In the genomic region with DNA sequence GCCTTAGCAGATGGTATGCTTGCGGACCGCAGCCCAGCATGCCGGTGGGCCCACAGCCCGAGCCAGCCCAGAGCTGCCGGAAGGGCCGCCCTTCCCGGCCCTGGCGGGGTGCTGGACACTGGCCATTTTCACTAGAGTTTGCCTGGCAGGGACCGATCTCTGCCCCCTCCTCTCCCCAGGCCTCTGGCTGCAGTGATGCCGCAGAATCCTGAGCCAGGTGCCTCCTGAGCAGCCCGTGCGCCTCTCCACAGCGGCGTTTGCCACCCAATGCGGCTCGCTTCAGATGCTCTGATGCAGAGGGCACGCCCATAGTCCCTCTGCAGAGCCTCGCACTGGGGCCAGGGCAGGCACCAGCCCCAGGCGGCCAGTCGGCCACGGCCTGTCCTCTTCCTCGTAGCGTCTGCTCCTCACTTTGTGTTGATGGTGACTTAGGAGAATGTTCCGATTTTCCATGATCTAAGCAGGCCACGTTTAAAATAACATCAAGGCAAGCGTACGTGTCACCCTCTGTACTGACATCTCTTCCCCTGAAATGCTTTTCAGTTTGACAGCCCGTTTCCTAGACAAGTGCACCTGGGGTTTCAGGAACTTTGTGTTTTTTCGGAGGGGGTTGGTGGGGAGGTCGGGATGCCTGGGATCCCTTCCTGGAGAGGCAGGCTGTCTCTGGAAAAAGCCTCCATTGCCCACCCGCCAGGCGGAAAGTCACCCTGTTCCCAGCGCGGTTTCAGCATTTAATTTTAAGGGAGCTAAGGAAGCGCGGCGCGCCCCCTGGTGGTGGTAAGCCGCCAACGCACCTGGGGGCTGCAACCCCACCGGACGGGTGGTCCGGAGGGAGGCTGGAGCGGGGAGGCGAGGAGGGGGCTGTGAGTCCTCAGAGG, we compare ENCODE assay signal across 8 cellular contexts. TPM values are rescaled to one million over a fixed set of nuclear protein-coding genes. Genes with fewer than 3 reads are reported as not detected.
DNase-seq lines count a peak whose midpoint lies in the region; ATAC-seq and TF ChIP-seq lines count a peak whose summit lies in the region.

No MANE protein-coding gene starts in this region.

- peaks cover 18% of the 10 kb centered on the region for H3K4me1 Mint-ChIP-seq in WTC11

- no peak overlapping the region for H3K27ac ChIP-seq in breast epithelium

- no peaks in the 10 kb centered on the region for H3K27me3 ChIP-seq in breast epithelium

- H3K36me3 Mint-ChIP-seq in WTC11, result peaks cover 6% of the 10 kb centered on the region

- no peaks in the 10 kb centered on the region for H3K36me3 ChIP-seq in breast epithelium

- H3K4me3 ChIP-seq in NB4 (ENCODE audit: low read depth, low read length) (no peak overlapping the region), breast epithelium (peak overlapping the region in 1 of 3 donors; percentile 7)

- CTCF ChIA-PET in WTC11 (lab: Charles Lee), result interaction anchor here (0.5 to 2.0 kb wide), 41 partner anchors 9 to 446 kb away, joined by 3 to 20 read pairs (median 4); no protein-coding TSS in a partner anchor

- ATAC-seq in WTC11 (peak; percentile 56), HG02973 (IDR thresholded peaks at IDR 0.05; ENCODE audit: unreplicated experiment) (no peak), HG03565 (IDR thresholded peaks at IDR 0.05; ENCODE audit: unreplicated experiment) (no peak)

- H3K9me3 Mint-ChIP-seq in WTC11, result no peaks in the 10 kb centered on the region

- peak; percentile 76 for DNase-seq in GM03348 (ENCODE audit: low spot score)
- peak; percentile 70 for DNase-seq in NB4 (ENCODE audit: low read depth)
- peak; percentile 86 for DNase-seq in WTC11 (ENCODE audit: low spot score)
- DNase-seq in breast epithelium (ENCODE audit: low spot score in 2 of 2), result peak; percentile 39 to 62
- peak; percentile 59 for DNase-seq in kidney tubule cell (ENCODE audit: low spot score)
- peak; percentile 46 for DNase-seq in stimulated activated CD4-positive, alpha-beta T cell treated with anti-CD3 and anti-CD28 coated beads, Interleukin-2, amount 100 ng/mL, for 4 hours (ENCODE audit: low read depth)

- no peaks in the 10 kb centered on the region for H3K4me1 ChIP-seq in breast epithelium

- H3K27ac Mint-ChIP-seq in WTC11, result peak overlapping the region; percentile 67

- H3K27me3 Mint-ChIP-seq in WTC11 (ENCODE audit: low read depth), result no peaks in the 10 kb centered on the region

- H3K9me3 ChIP-seq in breast epithelium, result no peaks in the 10 kb centered on the region

- no peak overlapping the region for H3K4me3 Mint-ChIP-seq in WTC11

- POLR2A ChIA-PET in WTC11 (lab: Charles Lee), result interaction anchor here (0.7 kb wide), 1 partner anchor 91 kb away, joined by 5 read pairs; no protein-coding TSS in a partner anchor

- peak; percentile 88 for TF ChIP-seq CTCF in NB4 (IDR thresholded peaks at IDR 0.05; ENCODE audit: low read depth, low read length)
- TF ChIP-seq CTCF in WTC11 (IDR thresholded peaks at IDR 0.05), result peak; percentile 99
- TF ChIP-seq CTCF in breast epithelium (IDR thresholded peaks at IDR 0.05), result peak; percentile 97 to 99 (median 98)

- intact Hi-C loops in breast epithelium (cut with DNase I; ENCODE audit: low total_unique reads), result loop anchor here (5.0 kb wide), 1 partner anchor 128 kb away; no protein-coding TSS in a partner anchor

- TF ChIP-seq POLR2A in NB4 (IDR thresholded peaks at IDR 0.05; ENCODE audit: extremely low read depth, insufficient read length), result no peak
- no peak for TF ChIP-seq POLR2A in breast epithelium (IDR thresholded peaks at IDR 0.05)

TF ChIP-seq in WTC11, 78 proteins besides CTCF, POLR2A, EP300 and RAD21:
- no peak for TF ChIP-seq SOX15 (CRISPR knock-in tag; IDR thresholded peaks at IDR 0.05)
- TF ChIP-seq SMAD3 (CRISPR knock-in tag; IDR thresholded peaks at IDR 0.05; ENCODE audit: borderline replicate concordance), result no peak
- no peak for TF ChIP-seq AR (CRISPR knock-in tag; IDR thresholded peaks at IDR 0.05)
- TF ChIP-seq, protein P1, sequence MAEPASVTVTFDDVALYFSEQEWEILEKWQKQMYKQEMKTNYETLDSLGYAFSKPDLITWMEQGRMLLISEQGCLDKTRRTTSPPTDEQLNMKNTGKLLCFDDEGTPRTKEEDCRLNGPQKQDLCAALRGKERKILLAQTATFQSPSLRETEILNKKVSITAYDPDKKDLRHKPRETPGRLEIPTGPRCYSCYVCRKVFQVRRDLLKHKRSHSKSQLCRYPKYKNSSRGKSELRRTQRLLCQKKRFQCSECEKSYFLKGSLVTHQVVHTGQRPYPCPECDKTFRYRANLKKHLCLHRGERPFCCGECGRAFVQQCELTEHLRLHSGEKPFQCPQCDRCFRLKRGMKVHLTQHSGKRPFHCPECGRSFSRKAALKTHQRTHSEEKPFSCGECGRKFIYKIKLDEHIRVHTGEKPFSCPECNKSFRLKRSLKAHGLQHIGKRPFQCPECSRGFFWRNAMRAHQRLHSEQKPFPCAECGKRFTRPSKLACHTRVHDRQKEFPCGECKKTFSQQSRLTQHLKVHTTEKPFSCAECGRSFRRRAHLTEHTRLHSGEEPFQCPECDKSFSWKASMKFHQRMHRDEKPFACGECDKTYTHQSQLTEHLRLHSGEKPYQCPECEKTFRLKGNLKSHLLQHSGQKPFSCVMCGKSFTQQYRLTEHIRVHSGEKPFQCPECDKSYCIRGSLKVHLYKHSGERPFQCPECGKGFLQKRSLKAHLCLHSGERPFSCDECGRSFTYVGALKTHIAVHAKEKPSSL (CRISPR knock-in tag; conservative IDR thresholded peaks at IDR 0.05), result no peak
- no peak for TF ChIP-seq CBFB (CRISPR knock-in tag; IDR thresholded peaks at IDR 0.05; ENCODE audit: low read depth)
- TF ChIP-seq ZNF138 (CRISPR knock-in tag; conservative IDR thresholded peaks at IDR 0.05), result no peak
- TF ChIP-seq PREB (CRISPR knock-in tag; IDR thresholded peaks at IDR 0.05; ENCODE audit: borderline replicate concordance), result no peak
- TF ChIP-seq ZNF219 (CRISPR knock-in tag; IDR thresholded peaks at IDR 0.05; ENCODE audit: borderline replicate concordance), result no peak
- no peak for TF ChIP-seq ARID4B (CRISPR knock-in tag; IDR thresholded peaks at IDR 0.05; ENCODE audit: borderline replicate concordance)
- TF ChIP-seq ESRRA (CRISPR knock-in tag; IDR thresholded peaks at IDR 0.05; ENCODE audit: borderline replicate concordance), result no peak

RNA-seq across cellular contexts. Expression of gene HMCN2, which starts 29.8 kb away (rescaled TPM):
- total RNA-seq in WTC11 (2021), result 5.6 to 12.4 TPM (median 10.8 TPM) in 3 replicates
- 1 to 10 TPM in 1 of 3 donors, under 1 TPM in 2; 0.29 to 3.8 (median 0.98) TPM for total RNA-seq in breast epithelium
